8 cellular contexts compared by ENCODE assay signal in genomic region chr6:36874443-36875249, GRCh38. TPM values are rescaled to one million over a fixed set of nuclear protein-coding genes. Genes with fewer than 3 reads are reported as not detected.
A peak's percentile ranks its signal among the peaks of the same experiment; 100 is the strongest.
DNase-seq lines count a peak whose midpoint lies in the region; ATAC-seq, FAIRE-seq and TF ChIP-seq lines count a peak whose summit lies in the region.

PPIL1 (minus strand) TSS chr6:36874803; CDS start chr6:36874772, 31 bp downstream.

- dilution Hi-C loops in endothelial cell of umbilical vein (cut with MboI; ENCODE audit: extremely low pct_ligation_motif_present, low sequenced_read_pairs), result no loop called here

- H3K9me3 ChIP-seq in Caco-2, result no peaks in the 10 kb centered on the region
- no peaks in the 10 kb centered on the region for H3K9me3 ChIP-seq in HUES6 (ENCODE audit: control insufficient read depth, insufficient read depth, low read depth, low read length)
- H3K9me3 ChIP-seq in OCI-LY3 (ENCODE audit: insufficient read depth, low read length), result no peaks in the 10 kb centered on the region
- no peaks in the 10 kb centered on the region for H3K9me3 ChIP-seq in endothelial cell of umbilical vein (replicated peaks; ENCODE audit: control insufficient read depth, insufficient read depth, low read length)

- peaks cover 8% of the 10 kb centered on the region for H3K4me1 Mint-ChIP-seq in Caco-2 (ENCODE audit: low read depth, unreplicated experiment)

- H3K27ac ChIP-seq in HUES6 (ENCODE audit: low read depth, low read length) (peak within 1 kb of the TSS; percentile 89), OCI-LY3 (ENCODE audit: low read length) (peak within 1 kb of the TSS; percentile 75), endothelial cell of umbilical vein (ENCODE audit: insufficient read depth, low read depth, low read length) (peak within 1 kb of the TSS; percentile 82)

- H3K4me3 Mint-ChIP-seq in Caco-2 (ENCODE audit: unreplicated experiment), result peak within 1 kb of the TSS; percentile 92

- TF ChIP-seq CTCF in Caco-2 (IDR thresholded peaks at IDR 0.05; ENCODE audit: insufficient read depth in 1 of 2, low read depth in 1 of 2, low read length in 1 of 2, severe bottlenecking in 1 of 2, unreplicated experiment in 1 of 2), result peak in 1 of 2 experiments; percentile 14
- no peak for TF ChIP-seq CTCF in OCI-LY3 (IDR thresholded peaks at IDR 0.05; ENCODE audit: low read depth, low read length)
- TF ChIP-seq CTCF in endothelial cell of umbilical vein (IDR thresholded peaks at IDR 0.05; ENCODE audit: extremely low read depth in 1 of 2, insufficient read depth in 1 of 2, low read depth in 1 of 2, low read length in 2 of 2), result peak in 1 of 2 donors; percentile 2

- H3K27me3 Mint-ChIP-seq in Caco-2 (ENCODE audit: insufficient read depth, unreplicated experiment), result no peaks in the 10 kb centered on the region

- peaks cover 11% of the 10 kb centered on the region for H3K36me3 Mint-ChIP-seq in Caco-2 (ENCODE audit: insufficient read depth, unreplicated experiment)

- H3K27ac Mint-ChIP-seq in Caco-2 (ENCODE audit: unreplicated experiment), result peak within 1 kb of the TSS; percentile 98

- peak; percentile 59 for TF ChIP-seq POLR2A in endothelial cell of umbilical vein (IDR thresholded peaks at IDR 0.05; ENCODE audit: low read depth, low read length)

- H3K36me3 ChIP-seq in Caco-2 (ENCODE audit: control insufficient read depth, insufficient read depth, low read length), result no peaks in the 10 kb centered on the region
- H3K36me3 ChIP-seq in HUES6 (ENCODE audit: control insufficient read depth, insufficient read depth, low read length), result peaks cover 19% of the 10 kb centered on the region
- peaks cover 9% of the 10 kb centered on the region for H3K36me3 ChIP-seq in OCI-LY3 (replicated peaks; ENCODE audit: low read depth, low read length)
- peaks cover 0 to 2% of the 10 kb centered on the region in 2 experiments for H3K36me3 ChIP-seq in endothelial cell of umbilical vein (ENCODE audit: control insufficient read depth in 2 of 2, extremely low read depth in 1 of 2, insufficient read depth in 2 of 2, low read length in 2 of 2)

- ATAC-seq in GM21381 (IDR thresholded peaks at IDR 0.05; ENCODE audit: unreplicated experiment), result peak; percentile 82

- no peaks in the 10 kb centered on the region for H4K20me1 ChIP-seq in OCI-LY3 (ENCODE audit: insufficient read depth, low read length)
- H4K20me1 ChIP-seq in endothelial cell of umbilical vein (replicated peaks; ENCODE audit: control insufficient read depth, extremely low read depth, insufficient read depth, low read length), result no peaks in the 10 kb centered on the region

- intact Hi-C loops in Caco-2 (cut with micrococcal nuclease; ENCODE audit: unreplicated experiment) (loop anchor here (1.0 kb wide), 1 partner anchor 11 kb away; the partner anchor contains the start of gene C6orf89), endothelial cell of umbilical vein (cut with micrococcal nuclease) (loop anchor here (1.0 to 5.0 kb wide), 2 partner anchors 11 to 197 kb away; partner anchors contain the start of genes C6orf89 and CDKN1A)

- H3K27me3 ChIP-seq in Caco-2 (replicated peaks; ENCODE audit: control insufficient read depth, insufficient read depth, low read length) (no peaks in the 10 kb centered on the region), HUES6 (ENCODE audit: control insufficient read depth, insufficient read depth, low read length) (no peaks in the 10 kb centered on the region), OCI-LY3 (ENCODE audit: low read depth, low read length) (no peaks in the 10 kb centered on the region), endothelial cell of umbilical vein (ENCODE audit: control insufficient read depth in 2 of 2, insufficient read depth in 2 of 2, low read length in 2 of 2) (no peaks in the 10 kb centered on the region)

- BruUV-seq in Caco-2 (replicated peaks; lab: Mats Ljungman, UMichigan) (no TSS peak), endothelial cell of umbilical vein (replicated peaks; lab: Mats Ljungman, UMichigan) (TSS peak; percentile 55)

- H3K9me1 ChIP-seq in endothelial cell of umbilical vein (replicated peaks; ENCODE audit: control insufficient read depth, extremely low read depth, insufficient read depth, low read length), result no peaks in the 10 kb centered on the region

- DNase-seq in Caco-2 (peak; percentile 83 to 85), endothelial cell of umbilical vein (ENCODE audit: low read depth, low spot score) (peak; percentile 93), midbrain (lab: John Stamatoyannopoulos, UW) (peak; percentile 82)
- peak; percentile 90 for DNase-seq in activated CD8-positive, alpha-beta memory T cell treated with anti-CD3 and anti-CD28 coated beads, Interleukin-2, amount 50 U/mL, for 48 hours
- peak; percentile 57 to 74 for DNase-seq in stimulated activated CD8-positive, alpha-beta memory T cell treated with anti-CD3 and anti-CD28 coated beads, Interleukin-2, amount 100 ng/mL, for 1 hour (ENCODE audit: low read depth in 2 of 2)

- POLR2A ChIA-PET in Caco-2 (lab: Charles Lee) (interaction anchor here (0.5 to 1.7 kb wide), 6 partner anchors 11 to 1711 kb away, joined by 3 to 12 read pairs (median 8); partner anchors contain the start of genes C6orf89 and MTCH1), endothelial cell of umbilical vein (lab: Charles Lee) (interaction anchor here (0.6 to 1.4 kb wide), 4 partner anchors 76 to 196 kb away, joined by 3 to 5 read pairs (median 4); partner anchors contain the start of genes CDKN1A and MTCH1)

- H2AFZ ChIP-seq in OCI-LY3 (ENCODE audit: low read depth, low read length), result peak within 1 kb of the TSS; percentile 97
- peak within 1 kb of the TSS; percentile 76 for H2AFZ ChIP-seq in endothelial cell of umbilical vein (ENCODE audit: low read depth, low read length)

- H3K4me3 ChIP-seq in Caco-2 (ENCODE audit: low read depth, low read length) (peak within 1 kb of the TSS; percentile 78), HUES6 (ENCODE audit: low read depth, low read length) (peak within 1 kb of the TSS; percentile 86), OCI-LY3 (ENCODE audit: low read length) (peak within 1 kb of the TSS; percentile 87), endothelial cell of umbilical vein (replicated peaks in 1 of 3; ENCODE audit: insufficient read depth in 1 of 3, low read depth in 1 of 3, low read length in 3 of 3) (peak within 1 kb of the TSS; percentile 63 to 95 (median 67))

- 0 out of 2 replicates have a peak, but pooled peaks cover 5% of the 10 kb centered on the region for H3K4me1 ChIP-seq in Caco-2
- H3K4me1 ChIP-seq in HUES6 (ENCODE audit: control insufficient read depth, insufficient read depth, low read length), result peaks cover 5% of the 10 kb centered on the region; the same call in 1 of the 2 replicates
- peaks cover 15% of the 10 kb centered on the region for H3K4me1 ChIP-seq in OCI-LY3 (ENCODE audit: low read length)
- H3K4me1 ChIP-seq in endothelial cell of umbilical vein (ENCODE audit: control insufficient read depth, extremely low read depth, insufficient read depth, low read length), result peaks cover 12% of the 10 kb centered on the region

- H3K4me2 ChIP-seq in OCI-LY3 (ENCODE audit: low read length), result peak within 1 kb of the TSS; percentile 85
- peak within 1 kb of the TSS; percentile 99 for H3K4me2 ChIP-seq in endothelial cell of umbilical vein (ENCODE audit: insufficient read depth, low read length)

- H3K9ac ChIP-seq in HUES6 (ENCODE audit: low read length), result peak within 1 kb of the TSS; percentile 94
- H3K9ac ChIP-seq in OCI-LY3 (ENCODE audit: low read length), result peak within 1 kb of the TSS; percentile 89
- H3K9ac ChIP-seq in endothelial cell of umbilical vein (replicated peaks; ENCODE audit: extremely low read depth, insufficient read depth, low read length), result peak within 1 kb of the TSS; percentile 92

- H3K9me3 Mint-ChIP-seq in Caco-2 (ENCODE audit: unreplicated experiment), result no peaks in the 10 kb centered on the region

- H3K79me2 ChIP-seq in OCI-LY3 (ENCODE audit: low read length) (peaks cover 34% of the 10 kb centered on the region), endothelial cell of umbilical vein (ENCODE audit: control insufficient read depth, insufficient read depth, low read length) (peaks cover 17% of the 10 kb centered on the region)

- FAIRE-seq in endothelial cell of umbilical vein (lab: Jason Lieb, UNC), result peak; percentile 94

- CTCF ChIA-PET in Caco-2 (lab: Charles Lee), result interaction anchor here (0.6 to 4.2 kb wide), 9 partner anchors 11 to 491 kb away, joined by 3 to 31 read pairs (median 4); partner anchors contain the start of gene C6orf89
- CTCF ChIA-PET in endothelial cell of umbilical vein (lab: Charles Lee), result interaction anchor here (0.8 to 5.7 kb wide), 17 partner anchors 9 to 143 kb away, joined by 3 to 41 read pairs (median 6); partner anchors contain the start of gene C6orf89

TF ChIP-seq in endothelial cell of umbilical vein, 7 proteins besides CTCF, POLR2A, EP300 and RAD21:
- no peak for TF ChIP-seq JUN (IDR thresholded peaks at IDR 0.05; ENCODE audit: borderline replicate concordance, insufficient read depth, insufficient read length, low read depth)
- TF ChIP-seq MAX (IDR thresholded peaks at IDR 0.05; ENCODE audit: insufficient read depth, insufficient read length), result no peak
- peak; percentile 26 for TF ChIP-seq MYC (IDR thresholded peaks at IDR 0.05; ENCODE audit: low read depth, low read length)
- TF ChIP-seq POLR2AphosphoS5 (IDR thresholded peaks at IDR 0.05; ENCODE audit: insufficient read depth, low read depth, low read length), result peak; percentile 62
- TF ChIP-seq FOS (IDR thresholded peaks at IDR 0.05; ENCODE audit: borderline replicate concordance, insufficient read depth, low read length), result no peak
- no peak for TF ChIP-seq EZH2 (IDR thresholded peaks at IDR 0.05; ENCODE audit: borderline replicate concordance, low read depth, low read length, severe bottlenecking)
- no peak for TF ChIP-seq GATA2 (IDR thresholded peaks at IDR 0.05; ENCODE audit: insufficient read depth, insufficient read length, low read depth, low read length)

RNA-seq across cellular contexts. Expression of gene PPIL1, which starts in this region (rescaled TPM):
- total RNA-seq in Caco-2 (2022) (57.7 and 61.2 TPM in 2 replicates), endothelial cell of umbilical vein (33.8 and 35.6 TPM in 2 replicates)
- 28.6 and 30.8 TPM in 2 replicates for polyA plus RNA-seq in endothelial cell of umbilical vein
- polyA plus RNA-seq in endothelial cell of umbilical vein (2011; cell fraction: cytosol; rRNA removed), result 30.4 and 31.2 TPM in 2 replicates
- 10.4 and 10.9 TPM in 2 replicates for polyA plus RNA-seq in endothelial cell of umbilical vein (2011; cell fraction: nucleus; rRNA removed)
- polyA plus RNA-seq in endothelial cell of umbilical vein (2012), result 29.3 and 45.8 TPM in 2 replicates
- polyA minus RNA-seq in endothelial cell of umbilical vein, result 38.5 and 46.8 TPM in 2 replicates
- polyA minus RNA-seq in endothelial cell of umbilical vein (2011; cell fraction: cytosol; rRNA and poly(A)+ RNA removed), result 28.0 TPM
- 7.9 and 10.5 TPM in 2 replicates for polyA minus RNA-seq in endothelial cell of umbilical vein (2011; cell fraction: nucleus; rRNA and poly(A)+ RNA removed)

Comparison
In these comparisons a context has a peak if more than half of its experiments do, and no peak if none do; other contexts are left out.
1. Peak in every context shown above with its lines: DNase-seq, ATAC-seq, H3K4me3 ChIP-seq and H3K27ac ChIP-seq.